Comparison of ENCODE assay signal across 16 cellular contexts in the genomic region with DNA sequence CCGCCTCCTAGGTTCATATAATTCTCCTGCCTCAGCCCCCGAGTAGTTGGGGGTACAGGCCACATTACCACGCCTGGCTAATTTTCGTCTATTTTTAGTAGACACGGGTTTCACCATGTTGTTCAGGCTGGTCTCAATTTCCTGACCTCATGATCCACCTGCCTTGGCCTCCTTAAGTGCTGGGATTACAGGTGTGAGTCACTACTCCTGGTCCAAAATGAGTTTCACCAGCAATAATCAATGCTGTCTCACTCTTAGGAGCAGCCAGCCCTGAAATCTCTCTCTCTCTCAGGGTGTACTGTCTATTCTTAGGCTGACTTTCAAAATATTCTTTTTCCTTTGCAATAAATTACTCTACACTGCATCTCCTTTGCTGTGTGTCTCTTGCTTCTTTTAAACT.
DNase-seq lines count a peak whose midpoint lies in the region; ATAC-seq and TF ChIP-seq lines count a peak whose summit lies in the region.
"Had no signal": no experiment of that assay in that cellular context is flagged by ENCODE, and none has a peak within 500 bp of the region (broad histone marks: within the 10 kb centered on the region; RNA-seq: fewer than 3 reads in every experiment).

No MANE protein-coding gene starts in this region.

- peak; percentile 50 for ATAC-seq in GM19035 (IDR thresholded peaks at IDR 0.05; ENCODE audit: unreplicated experiment)
- peak; percentile 78 for ATAC-seq in HG02642 (IDR thresholded peaks at IDR 0.05; ENCODE audit: poor library complexity, unreplicated experiment)
- ATAC-seq in RWPE2 (ENCODE audit: low read depth): peak; percentile 67
- ATAC-seq in foreskin keratinocyte: peak; percentile 71
- no peak for ATAC-seq in GM18519 (IDR thresholded peaks at IDR 0.05; ENCODE audit: low FRiP score, unreplicated experiment)
- ATAC-seq: HCT116 had no signal

- TF ChIP-seq CTCF in RWPE2 (IDR thresholded peaks at IDR 0.05; ENCODE audit: poor library complexity, severe bottlenecking) (no peak), foreskin keratinocyte (conservative IDR thresholded peaks at IDR 0.05) (no peak)

- H3K4me3 ChIP-seq in RWPE2 (ENCODE audit: severe bottlenecking) (no peak overlapping the region), GM23248 (no peak overlapping the region)

- no peak for DNase-seq in RWPE2 (ENCODE audit: low spot score)
- peak in 1 of 2 donors; percentile 26 for DNase-seq in foreskin keratinocyte
- no peak for DNase-seq in cortex of kidney (lab: John Stamatoyannopoulos, UW)
- no peak for DNase-seq in NCI-H446 treated with DMSO at 0.1 percent for 48 hours (lab: John Stamatoyannopoulos, UW)
- DNase-seq in GM23248: no peak
- DNase-seq: DMS153, NCI-H1048, NCI-H1417 treated with DMSO at 0.1 percent for 48 hours, NCI-H187 treated with DMSO at 0.1 percent for 48 hours, NCI-H69, RPMI8226, SHP77 had no signal

- 95 to 98% methylated on average over 5 of the region's 5 CpGs for WGBS in GM23248 (ENCODE audit: low coverage in 1 of 2, low lambda C conversion rate in 2 of 2, missing lambda C conversion rate in 2 of 2), 2 experiments

- no peak overlapping the region for H3K4me2 ChIP-seq in GM23248 (ENCODE audit: unreplicated experiment)

- in situ Hi-C loops in GM23248 (cut with MboI): no loop called here

- no peaks in the 10 kb centered on the region for H3K9me2 ChIP-seq in GM23248 (ENCODE audit: insufficient read depth)

- no peak overlapping the region for H3K27ac ChIP-seq in RWPE2 (ENCODE audit: poor library complexity, severe bottlenecking)
- no peak overlapping the region for H3K27ac ChIP-seq in foreskin keratinocyte
- no peak overlapping the region for H3K27ac ChIP-seq in GM23248

- H3K9ac ChIP-seq in GM23248: no peak overlapping the region

- H4K20me1 ChIP-seq in GM23248 (ENCODE audit: insufficient read depth): no peaks in the 10 kb centered on the region

- no peaks in the 10 kb centered on the region for H3F3A ChIP-seq in GM23248 (ENCODE audit: insufficient read depth)

- H3K27me3 ChIP-seq in RWPE2 (ENCODE audit: insufficient read depth, poor library complexity, severe bottlenecking): no peaks in the 10 kb centered on the region
- no peaks in the 10 kb centered on the region for H3K27me3 ChIP-seq in foreskin keratinocyte
- no peaks in the 10 kb centered on the region for H3K27me3 ChIP-seq in GM23248 (replicated peaks; ENCODE audit: insufficient read depth)

- H3K4me1 ChIP-seq in RWPE2 (ENCODE audit: insufficient read depth, poor library complexity, severe bottlenecking): peaks cover 14% of the 10 kb centered on the region
- H3K4me1 ChIP-seq in foreskin keratinocyte: peaks cover 9% of the 10 kb centered on the region
- H3K4me1 ChIP-seq in GM23248 (ENCODE audit: insufficient read depth): 0 out of 2 replicates have a peak, but pooled peaks cover 6% of the 10 kb centered on the region

- H2AFZ ChIP-seq in GM23248: no peak overlapping the region

- H3K36me3 ChIP-seq in RWPE2 (ENCODE audit: low read depth) (no peaks in the 10 kb centered on the region), GM23248 (ENCODE audit: low read depth) (no peaks in the 10 kb centered on the region)

- H3K79me2 ChIP-seq in GM23248 (ENCODE audit: insufficient read depth): no peaks in the 10 kb centered on the region

- H3K9me3 ChIP-seq in RWPE2 (ENCODE audit: severe bottlenecking) (no peaks in the 10 kb centered on the region), GM23248 (ENCODE audit: low read depth) (no peaks in the 10 kb centered on the region)
